Comparison of ENCODE assay signal across 5 cellular contexts in genomic region chr16:54140788-54141136, GRCh38.
"Had no signal": no experiment of that assay in that cellular context is flagged by ENCODE, and none has a peak within 500 bp of the region (broad histone marks: within the 10 kb centered on the region; RNA-seq: fewer than 3 reads in every experiment).

No MANE protein-coding gene starts in this region.

- H3K4me2 ChIP-seq: GM23338, KMS-11 had no signal

- H3K9ac ChIP-seq: KMS-11 had no signal

- H3K27ac Mint-ChIP-seq: GM23338, H9 had no signal

- H3K27ac ChIP-seq: HL-60, KMS-11 had no signal

- H3K4me3 ChIP-seq: GM23338 had no signal

- ATAC-seq: GM23338 had no signal

- H3K4me3 Mint-ChIP-seq: GM23338, H9 had no signal

- FAIRE-seq: H54 had no signal

- H3K9me3 Mint-ChIP-seq: GM23338 had no signal

- DNase-seq: H9 had no signal
